Comparison of ENCODE assay signal across 13 cellular contexts in genomic region chrX:119734897-119735339, GRCh38. TPM values are rescaled to one million over a fixed set of nuclear protein-coding genes. Genes with fewer than 3 reads are reported as not detected.
A peak's percentile ranks its signal among the peaks of the same experiment; 100 is the strongest.
DNase-seq lines count a peak whose midpoint lies in the region; ATAC-seq and TF ChIP-seq lines count a peak whose summit lies in the region.
"Had no signal": no experiment of that assay in that cellular context is flagged by ENCODE, and none has a peak within 500 bp of the region (broad histone marks: within the 10 kb centered on the region; RNA-seq: fewer than 3 reads in every experiment).

No MANE protein-coding gene starts in this region.

- H3K36me3 Mint-ChIP-seq in CD14-positive monocyte, result no peaks in the 10 kb centered on the region
- H3K36me3 Mint-ChIP-seq: activated naive CD4-positive, alpha-beta T cell treated with anti-CD3 and anti-CD28 coated beads, Interleukin-2, amount 50 U/mL, for 72 hours had no signal

- DNase-seq in CD14-positive monocyte (ENCODE audit: low spot score) (peak; percentile 50), NCI-H1105 treated with DMSO at 0.1 percent for 48 hours (lab: John Stamatoyannopoulos, UW) (peak; percentile 60), astrocyte of the hippocampus (ENCODE audit: low read depth, low spot score) (peak; percentile 64), mucosa of gallbladder (ENCODE audit: low spot score) (peak; percentile 26), NCI-H128 (lab: John Stamatoyannopoulos, UW; ENCODE audit: unreplicated experiment) (no peak), NCI-H526 treated with DMSO at 0.1 percent for 48 hours (lab: John Stamatoyannopoulos, UW) (no peak)
- no peak for DNase-seq in activated CD4-positive, alpha-beta T cell treated with anti-CD3 and anti-CD28 coated beads, Interleukin-2, amount 50 U/mL, for 48 hours
- DNase-seq: Karpas-422, T1000 had no signal

- intact Hi-C loops in CD14-positive monocyte (cut with micrococcal nuclease), result no loop called here

- no peak for TF ChIP-seq CTCF in CD14-positive monocyte (IDR thresholded peaks at IDR 0.05)

- H3K4me1 Mint-ChIP-seq in CD14-positive monocyte, result peaks cover 11% of the 10 kb centered on the region

- ATAC-seq in GM19452 (IDR thresholded peaks at IDR 0.05; ENCODE audit: unreplicated experiment), result no peak
- ATAC-seq: activated naive CD4-positive, alpha-beta T cell treated with anti-CD3 and anti-CD28 coated beads, Interleukin-2, amount 50 U/mL, for 72 hours; esophagus mucosa; mucosa of descending colon had no signal

- H3K27ac Mint-ChIP-seq in CD14-positive monocyte, result peak overlapping the region; percentile 1 to 63 (median 46)
- H3K27ac Mint-ChIP-seq: activated naive CD4-positive, alpha-beta T cell treated with anti-CD3 and anti-CD28 coated beads, Interleukin-2, amount 50 U/mL, for 72 hours had no signal

- H3K27me3 Mint-ChIP-seq in CD14-positive monocyte (ENCODE audit: low read depth in 3 of 3), result peaks cover 0 to 14% (median 0%) of the 10 kb centered on the region in 3 donors

- H3K4me3 Mint-ChIP-seq in CD14-positive monocyte, result peak overlapping the region; percentile 53 to 76

- peaks cover 0 to 3% (median 0%) of the 10 kb centered on the region in 7 donors for H3K9me3 Mint-ChIP-seq in CD14-positive monocyte
- H3K9me3 Mint-ChIP-seq: activated naive CD4-positive, alpha-beta T cell treated with anti-CD3 and anti-CD28 coated beads, Interleukin-2, amount 50 U/mL, for 72 hours had no signal

RNA-seq across cellular contexts. Expression of gene SOWAHD, which starts 23.5 kb away (rescaled TPM):
- polyA plus RNA-seq in CD14-positive monocyte, result 1 to 10 TPM; 4.0 to 7.4 TPM
- 4.7 TPM for total RNA-seq in mucosa of gallbladder
- total RNA-seq: esophagus mucosa had no signal

RNA-seq across cellular contexts. Expression of gene SEPTIN6, which starts 42.0 kb away (rescaled TPM):
- 10 to 100 TPM; 21.8 to 31.1 TPM for polyA plus RNA-seq in CD14-positive monocyte
- total RNA-seq in mucosa of gallbladder, result 36.3 TPM

RNA-seq across cellular contexts. Expression of gene RPL39, which starts 56.5 kb away (rescaled TPM):
- 1,000 to 10,000 TPM; 1,908 to 2,198 TPM for polyA plus RNA-seq in CD14-positive monocyte
- total RNA-seq in mucosa of gallbladder, result 917 TPM

Comparison
In these comparisons a context has a peak if more than half of its experiments do, and no peak if none do; other contexts are left out.
1. DNase-seq: peak in CD14-positive monocyte (single experiment), NCI-H1105 treated with DMSO at 0.1 percent for 48 hours (single experiment), astrocyte of the hippocampus (single experiment) and mucosa of gallbladder (single experiment); none in activated CD4-positive, alpha-beta T cell treated with anti-CD3 and anti-CD28 coated beads, Interleukin-2, amount 50 U/mL, for 48 hours (0 of 2), NCI-H128 (single experiment) and NCI-H526 treated with DMSO at 0.1 percent for 48 hours (single experiment).